ENCODE assay signal across 27 cellular contexts in the genomic region with DNA sequence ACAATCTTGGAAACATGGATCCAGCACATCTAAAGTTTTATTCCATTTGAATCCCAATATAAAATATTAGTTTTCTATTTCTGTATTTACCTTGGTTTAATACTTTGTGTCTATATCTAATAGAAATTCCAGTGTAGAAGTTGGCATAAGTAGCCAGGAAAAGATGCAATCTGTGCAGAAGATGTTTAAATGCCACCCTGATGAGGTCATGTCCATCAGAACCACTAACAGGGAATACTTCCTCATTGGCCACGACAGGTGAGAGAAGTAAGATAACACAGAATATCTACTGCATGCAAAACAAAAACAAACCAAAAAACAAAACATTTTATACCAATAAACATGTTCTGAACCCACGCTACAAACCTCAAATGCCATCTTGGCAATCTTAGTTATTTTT. TPM values are rescaled to one million over a fixed set of nuclear protein-coding genes. Genes with fewer than 3 reads are reported as not detected.
"Had no signal": no experiment of that assay in that cellular context is flagged by ENCODE, and none has a peak within 500 bp of the region (broad histone marks: within the 10 kb centered on the region; RNA-seq: fewer than 3 reads in every experiment).

No MANE protein-coding gene starts in this region.

- DNase-seq: dermis blood vessel endothelial cell; effector memory CD4-positive, alpha-beta T cell; erythroblast; esophagus squamous epithelium; foreskin melanocyte; glutamatergic neuron; heart right ventricle; hippocampal formation; left ventricle myocardium superior; mesenchymal stem cell; naive thymus-derived CD4-positive, alpha-beta T cell; nephron progenitor cell; nucleus accumbens; stimulated activated CD4-positive, alpha-beta T cell treated with anti-CD3 and anti-CD28 coated beads, Interleukin-15, amount 100 ng/mL, for 24 hours; stimulated activated CD4-positive, alpha-beta T cell treated with anti-CD3 and anti-CD28 coated beads, Interleukin-2, amount 100 ng/mL, for 48 hours; stimulated activated naive B cell treated with anti-CD40 and anti-IgM and Interleukin-4, amounts not matched to agents 10 μg/mL and 1 μg/mL and 100 μg/mL, for 72 hours; transverse colon; upper lobe of right lung; uterus had no signal

- H3K27ac ChIP-seq: coronary artery, esophagus squamous epithelium, heart right ventricle, prostate gland, right atrium auricular region, suprapubic skin, transverse colon, upper lobe of right lung, uterus had no signal

- FAIRE-seq: endothelial cell of umbilical vein had no signal

- H3K36me3 ChIP-seq: esophagus squamous epithelium, heart right ventricle, prostate gland, right atrium auricular region, suprapubic skin, transverse colon, upper lobe of right lung, uterus had no signal

- H3K4me3 ChIP-seq: coronary artery, esophagus squamous epithelium, heart right ventricle, lung, prostate gland, right atrium auricular region, suprapubic skin, transverse colon, upper lobe of right lung, uterus had no signal

- H3K4me1 ChIP-seq: esophagus squamous epithelium, right atrium auricular region, suprapubic skin, upper lobe of right lung, uterus had no signal

- H3K27me3 ChIP-seq: right atrium auricular region, suprapubic skin, transverse colon, upper lobe of right lung, uterus had no signal

- H3K9me3 ChIP-seq: prostate gland, transverse colon, upper lobe of right lung, uterus had no signal

RNA-seq across cellular contexts. Expression of gene PLEKHS1, which starts 15.7 kb away (rescaled TPM):
- total RNA-seq: dermis blood vessel endothelial cell, endothelial cell of umbilical vein, heart right ventricle, kidney epithelial cell, left ventricle myocardium superior, mesothelial cell of epicardium, right atrium auricular region, upper lobe of right lung had no signal
- polyA plus RNA-seq: endothelial cell of umbilical vein; naive thymus-derived CD4-positive, alpha-beta T cell had no signal
